Comparison of ENCODE assay signal across 1 cellular context in the genomic region with DNA sequence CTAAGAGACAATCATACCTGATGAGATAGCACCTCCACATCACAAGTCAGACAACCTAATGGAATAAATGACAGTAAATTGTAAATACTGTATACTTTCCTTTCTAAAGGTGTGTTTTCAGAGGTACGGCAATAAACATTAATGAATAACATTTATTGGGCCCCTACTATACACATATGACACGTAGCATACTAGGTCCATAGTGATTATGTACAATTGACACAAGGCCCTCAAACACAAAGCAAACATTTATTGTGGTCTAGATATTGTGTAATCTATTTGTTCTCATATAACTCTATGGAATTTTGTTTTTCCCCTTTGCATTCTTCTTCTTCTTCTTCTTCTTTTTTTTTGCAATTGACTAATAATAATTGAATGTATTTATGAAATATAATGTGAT.
TF ChIP-seq lines count a peak whose summit lies in the region.

No MANE protein-coding gene starts in this region.

TF ChIP-seq in HepG2, 621 proteins besides CTCF, POLR2A, EP300 and RAD21 (continued from another document and continues in another):
- TF ChIP-seq RFX3 (CRISPR knock-in tag; IDR thresholded peaks at IDR 0.05) (no peak), ZNF737 (CRISPR knock-in tag; IDR thresholded peaks at IDR 0.05; ENCODE audit: borderline replicate concordance) (no peak), KDM4B (CRISPR knock-in tag; IDR thresholded peaks at IDR 0.05) (no peak), NR2F6 (IDR thresholded peaks at IDR 0.05) (peak; percentile 37; the same call in 1 of the 2 replicates), NR2F6 (CRISPR knock-in tag; IDR thresholded peaks at IDR 0.05) (no peak), ELF3 (CRISPR knock-in tag; IDR thresholded peaks at IDR 0.05) (peak; percentile 37; the same call in 1 of the 2 replicates), ARID2 (CRISPR knock-in tag; IDR thresholded peaks at IDR 0.05; ENCODE audit: borderline replicate concordance) (no peak), ELK4 (CRISPR knock-in tag; IDR thresholded peaks at IDR 0.05; ENCODE audit: borderline replicate concordance) (no peak), TAF1 (CRISPR knock-in tag; IDR thresholded peaks at IDR 0.05) (no peak), MIXL1 (CRISPR knock-in tag; IDR thresholded peaks at IDR 0.05) (0 out of 2 replicates have a peak, but pooled peaks have one; percentile 37), ZFP37 (CRISPR knock-in tag; IDR thresholded peaks at IDR 0.05; ENCODE audit: borderline replicate concordance) (no peak), PHB2 (IDR thresholded peaks at IDR 0.05; ENCODE audit: partially characterized antibody) (no peak), ZNF749 (CRISPR knock-in tag; IDR thresholded peaks at IDR 0.05; ENCODE audit: borderline replicate concordance) (no peak), ZNF207 (IDR thresholded peaks at IDR 0.05; ENCODE audit: borderline replicate concordance) (no peak), ISL2 (CRISPR knock-in tag; IDR thresholded peaks at IDR 0.05) (no peak), IRF2 (CRISPR knock-in tag; IDR thresholded peaks at IDR 0.05) (0 out of 2 replicates have a peak, but pooled peaks have one; percentile 34), E2F5 (CRISPR knock-in tag; conservative IDR thresholded peaks at IDR 0.05) (no peak), TIGD3 (CRISPR knock-in tag; IDR thresholded peaks at IDR 0.05; ENCODE audit: borderline replicate concordance) (no peak), ARID3A (IDR thresholded peaks at IDR 0.05; ENCODE audit: low read depth, low read length) (peak; percentile 81), GATAD2A (CRISPR knock-in tag; IDR thresholded peaks at IDR 0.05) (peak; percentile 89), ZNF609 (CRISPR knock-in tag; IDR thresholded peaks at IDR 0.05; ENCODE audit: borderline replicate concordance) (0 out of 2 replicates have a peak, but pooled peaks have one; percentile 39), CEBPB (IDR thresholded peaks at IDR 0.05; ENCODE audit: borderline replicate concordance, low read depth, low read length) (peak; percentile 84), ZFAT (CRISPR knock-in tag; conservative IDR thresholded peaks at IDR 0.05) (no peak), NR1H2 (CRISPR knock-in tag; IDR thresholded peaks at IDR 0.05; ENCODE audit: borderline replicate concordance, low read depth) (no peak), STAT5B (CRISPR knock-in tag; IDR thresholded peaks at IDR 0.05) (no peak), ZNF543 (CRISPR knock-in tag; IDR thresholded peaks at IDR 0.05) (no peak), MED1 (CRISPR knock-in tag; IDR thresholded peaks at IDR 0.05) (peak; percentile 67), HNF4G (IDR thresholded peaks at IDR 0.05; ENCODE audit: borderline replicate concordance, low read depth, low read length) (no peak), HNF4G (CRISPR knock-in tag; IDR thresholded peaks at IDR 0.05; ENCODE audit: borderline replicate concordance, low read depth) (no peak), CBFB (CRISPR knock-in tag; IDR thresholded peaks at IDR 0.05) (peak; percentile 84; the same call in 1 of the 2 replicates), SP5 (CRISPR knock-in tag; IDR thresholded peaks at IDR 0.05; ENCODE audit: borderline replicate concordance, low read depth) (0 out of 2 replicates have a peak, but pooled peaks have one; percentile 20), RORA (CRISPR knock-in tag; IDR thresholded peaks at IDR 0.05) (no peak), UBTF (CRISPR knock-in tag; IDR thresholded peaks at IDR 0.05) (no peak), ZNF792 (CRISPR knock-in tag; IDR thresholded peaks at IDR 0.05) (no peak), ETV6 (CRISPR knock-in tag; conservative IDR thresholded peaks at IDR 0.05) (no peak), THAP11 (CRISPR knock-in tag; IDR thresholded peaks at IDR 0.05) (no peak), SOX5 (CRISPR knock-in tag; IDR thresholded peaks at IDR 0.05; ENCODE audit: borderline replicate concordance) (peak; percentile 90; the same call in 1 of the 2 replicates), KLF12 (CRISPR knock-in tag; IDR thresholded peaks at IDR 0.05; ENCODE audit: borderline replicate concordance) (no peak), ZNF335 (CRISPR knock-in tag; IDR thresholded peaks at IDR 0.05) (no peak), PRMT3 (CRISPR knock-in tag; IDR thresholded peaks at IDR 0.05; ENCODE audit: borderline replicate concordance, low read depth) (no peak), SOX6 (IDR thresholded peaks at IDR 0.05) (no peak), SOX6 (CRISPR knock-in tag; IDR thresholded peaks at IDR 0.05) (peak; percentile 28; the same call in 1 of the 2 replicates), ZNF598 (CRISPR knock-in tag; IDR thresholded peaks at IDR 0.05; ENCODE audit: borderline replicate concordance) (no peak), POLR2AphosphoS5 (IDR thresholded peaks at IDR 0.05; ENCODE audit: low read depth, low read length) (no peak), CEBPZ (IDR thresholded peaks at IDR 0.05; ENCODE audit: low read length) (no peak)
- TF ChIP-seq, protein P1, sequence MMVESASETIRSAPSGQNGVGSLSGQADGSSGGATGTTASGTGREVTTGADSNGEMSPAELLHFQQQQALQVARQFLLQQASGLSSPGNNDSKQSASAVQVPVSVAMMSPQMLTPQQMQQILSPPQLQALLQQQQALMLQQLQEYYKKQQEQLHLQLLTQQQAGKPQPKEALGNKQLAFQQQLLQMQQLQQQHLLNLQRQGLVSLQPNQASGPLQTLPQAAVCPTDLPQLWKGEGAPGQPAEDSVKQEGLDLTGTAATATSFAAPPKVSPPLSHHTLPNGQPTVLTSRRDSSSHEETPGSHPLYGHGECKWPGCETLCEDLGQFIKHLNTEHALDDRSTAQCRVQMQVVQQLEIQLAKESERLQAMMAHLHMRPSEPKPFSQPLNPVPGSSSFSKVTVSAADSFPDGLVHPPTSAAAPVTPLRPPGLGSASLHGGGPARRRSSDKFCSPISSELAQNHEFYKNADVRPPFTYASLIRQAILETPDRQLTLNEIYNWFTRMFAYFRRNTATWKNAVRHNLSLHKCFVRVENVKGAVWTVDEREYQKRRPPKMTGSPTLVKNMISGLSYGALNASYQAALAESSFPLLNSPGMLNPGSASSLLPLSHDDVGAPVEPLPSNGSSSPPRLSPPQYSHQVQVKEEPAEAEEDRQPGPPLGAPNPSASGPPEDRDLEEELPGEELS (CRISPR knock-in tag; IDR thresholded peaks at IDR 0.05): peak; percentile 66
- TF ChIP-seq, protein P2, sequence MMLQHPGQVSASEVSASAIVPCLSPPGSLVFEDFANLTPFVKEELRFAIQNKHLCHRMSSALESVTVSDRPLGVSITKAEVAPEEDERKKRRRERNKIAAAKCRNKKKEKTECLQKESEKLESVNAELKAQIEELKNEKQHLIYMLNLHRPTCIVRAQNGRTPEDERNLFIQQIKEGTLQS (CRISPR knock-in tag; IDR thresholded peaks at IDR 0.05): no peak
